Comparison of ENCODE assay signal across 1 cellular context in the genomic region with DNA sequence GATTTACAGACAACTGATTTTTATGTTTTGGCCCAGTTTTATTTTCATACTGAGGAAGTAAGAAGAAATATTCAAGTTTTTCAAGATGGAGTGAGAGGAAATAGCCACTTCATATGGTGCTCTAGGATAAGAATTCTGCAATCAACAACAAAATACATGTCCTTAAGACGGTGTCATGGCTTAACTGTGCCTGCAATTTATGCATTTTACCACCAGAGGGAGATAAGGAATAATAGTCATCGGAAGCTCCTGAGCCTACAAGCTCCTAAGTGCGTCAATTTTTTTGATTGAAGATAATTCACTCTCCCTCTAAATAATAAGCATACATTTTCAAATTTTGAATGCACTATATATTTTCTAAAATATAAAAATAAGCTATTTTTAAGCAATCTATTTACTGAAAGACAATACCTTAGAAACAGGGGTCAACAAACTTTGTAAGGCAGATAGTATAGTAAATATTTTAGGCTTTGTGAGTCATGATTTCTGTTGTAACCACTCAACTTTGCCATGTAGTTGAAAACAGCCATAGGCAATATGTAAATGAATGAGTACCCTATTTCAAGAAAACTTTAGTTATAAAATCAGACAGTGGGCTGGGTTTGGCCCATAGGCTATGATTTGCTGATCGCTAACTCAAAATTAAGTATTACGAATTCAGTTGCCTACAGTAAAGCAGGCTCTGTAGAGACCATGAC.
A peak's percentile ranks its signal among the peaks of the same experiment; 100 is the strongest.
TF ChIP-seq lines count a peak whose summit lies in the region.

No MANE protein-coding gene starts in this region.

TF ChIP-seq in K562, 482 proteins besides CTCF, POLR2A, EP300 and RAD21 (continued from another document and continues in another):
- TF ChIP-seq MGA (IDR thresholded peaks at IDR 0.05): no peak
- no peak for TF ChIP-seq ZNF282 (CRISPR knock-in tag; IDR thresholded peaks at IDR 0.05)
- TF ChIP-seq, protein P1, sequence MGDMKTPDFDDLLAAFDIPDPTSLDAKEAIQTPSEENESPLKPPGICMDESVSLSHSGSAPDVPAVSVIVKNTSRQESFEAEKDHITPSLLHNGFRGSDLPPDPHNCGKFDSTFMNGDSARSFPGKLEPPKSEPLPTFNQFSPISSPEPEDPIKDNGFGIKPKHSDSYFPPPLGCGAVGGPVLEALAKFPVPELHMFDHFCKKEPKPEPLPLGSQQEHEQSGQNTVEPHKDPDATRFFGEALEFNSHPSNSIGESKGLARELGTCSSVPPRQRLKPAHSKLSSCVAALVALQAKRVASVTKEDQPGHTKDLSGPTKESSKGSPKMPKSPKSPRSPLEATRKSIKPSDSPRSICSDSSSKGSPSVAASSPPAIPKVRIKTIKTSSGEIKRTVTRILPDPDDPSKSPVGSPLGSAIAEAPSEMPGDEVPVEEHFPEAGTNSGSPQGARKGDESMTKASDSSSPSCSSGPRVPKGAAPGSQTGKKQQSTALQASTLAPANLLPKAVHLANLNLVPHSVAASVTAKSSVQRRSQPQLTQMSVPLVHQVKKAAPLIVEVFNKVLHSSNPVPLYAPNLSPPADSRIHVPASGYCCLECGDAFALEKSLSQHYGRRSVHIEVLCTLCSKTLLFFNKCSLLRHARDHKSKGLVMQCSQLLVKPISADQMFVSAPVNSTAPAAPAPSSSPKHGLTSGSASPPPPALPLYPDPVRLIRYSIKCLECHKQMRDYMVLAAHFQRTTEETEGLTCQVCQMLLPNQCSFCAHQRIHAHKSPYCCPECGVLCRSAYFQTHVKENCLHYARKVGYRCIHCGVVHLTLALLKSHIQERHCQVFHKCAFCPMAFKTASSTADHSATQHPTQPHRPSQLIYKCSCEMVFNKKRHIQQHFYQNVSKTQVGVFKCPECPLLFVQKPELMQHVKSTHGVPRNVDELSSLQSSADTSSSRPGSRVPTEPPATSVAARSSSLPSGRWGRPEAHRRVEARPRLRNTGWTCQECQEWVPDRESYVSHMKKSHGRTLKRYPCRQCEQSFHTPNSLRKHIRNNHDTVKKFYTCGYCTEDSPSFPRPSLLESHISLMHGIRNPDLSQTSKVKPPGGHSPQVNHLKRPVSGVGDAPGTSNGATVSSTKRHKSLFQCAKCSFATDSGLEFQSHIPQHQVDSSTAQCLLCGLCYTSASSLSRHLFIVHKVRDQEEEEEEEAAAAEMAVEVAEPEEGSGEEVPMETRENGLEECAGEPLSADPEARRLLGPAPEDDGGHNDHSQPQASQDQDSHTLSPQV (IDR thresholded peaks at IDR 0.05): peak; percentile 60; the same call in 1 of the 2 replicates
- no peak for TF ChIP-seq NR2C2 (CRISPR knock-in tag; IDR thresholded peaks at IDR 0.05)
- TF ChIP-seq NR2C2 (tag; IDR thresholded peaks at IDR 0.05): peak; percentile 30; the same call in 1 of the 2 replicates
- peak; percentile 25 to 34; a peak in 2 of 4 replicates for TF ChIP-seq KDM1A (IDR thresholded peaks at IDR 0.05)
- TF ChIP-seq E2F6 (IDR thresholded peaks at IDR 0.05; ENCODE audit: borderline replicate concordance in 1 of 2, extremely low read depth in 1 of 2, insufficient read depth in 1 of 2, insufficient read length in 1 of 2, low read depth in 1 of 2, low read length in 1 of 2, poor library complexity in 1 of 2, severe bottlenecking in 1 of 2): no peak
- TF ChIP-seq RBM25 (IDR thresholded peaks at IDR 0.05; ENCODE audit: low read depth, low read length, severe bottlenecking): peak; percentile 30
- TF ChIP-seq, protein P2, sequence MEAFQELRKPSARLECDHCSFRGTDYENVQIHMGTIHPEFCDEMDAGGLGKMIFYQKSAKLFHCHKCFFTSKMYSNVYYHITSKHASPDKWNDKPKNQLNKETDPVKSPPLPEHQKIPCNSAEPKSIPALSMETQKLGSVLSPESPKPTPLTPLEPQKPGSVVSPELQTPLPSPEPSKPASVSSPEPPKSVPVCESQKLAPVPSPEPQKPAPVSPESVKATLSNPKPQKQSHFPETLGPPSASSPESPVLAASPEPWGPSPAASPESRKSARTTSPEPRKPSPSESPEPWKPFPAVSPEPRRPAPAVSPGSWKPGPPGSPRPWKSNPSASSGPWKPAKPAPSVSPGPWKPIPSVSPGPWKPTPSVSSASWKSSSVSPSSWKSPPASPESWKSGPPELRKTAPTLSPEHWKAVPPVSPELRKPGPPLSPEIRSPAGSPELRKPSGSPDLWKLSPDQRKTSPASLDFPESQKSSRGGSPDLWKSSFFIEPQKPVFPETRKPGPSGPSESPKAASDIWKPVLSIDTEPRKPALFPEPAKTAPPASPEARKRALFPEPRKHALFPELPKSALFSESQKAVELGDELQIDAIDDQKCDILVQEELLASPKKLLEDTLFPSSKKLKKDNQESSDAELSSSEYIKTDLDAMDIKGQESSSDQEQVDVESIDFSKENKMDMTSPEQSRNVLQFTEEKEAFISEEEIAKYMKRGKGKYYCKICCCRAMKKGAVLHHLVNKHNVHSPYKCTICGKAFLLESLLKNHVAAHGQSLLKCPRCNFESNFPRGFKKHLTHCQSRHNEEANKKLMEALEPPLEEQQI (IDR thresholded peaks at IDR 0.05): peak; percentile 92
- TF ChIP-seq POLR2H (tag; IDR thresholded peaks at IDR 0.05; ENCODE audit: low read depth): peak; percentile 60
- no peak for TF ChIP-seq CLOCK (CRISPR knock-in tag; IDR thresholded peaks at IDR 0.05; ENCODE audit: borderline replicate concordance)
- TF ChIP-seq CC2D1A (IDR thresholded peaks at IDR 0.05): peak; percentile 90
- peak in 1 of 2 experiments; percentile 98; a peak in 2 of 3 replicates for TF ChIP-seq CBX3 (IDR thresholded peaks at IDR 0.05; ENCODE audit: borderline replicate concordance in 1 of 2, low read length in 2 of 2)
- TF ChIP-seq CBX5 (IDR thresholded peaks at IDR 0.05; ENCODE audit: borderline replicate concordance, low read depth): peak; percentile 77; the same call in 1 of the 2 replicates
- 0 out of 2 replicates have a peak, but pooled peaks have one; percentile 7 for TF ChIP-seq ZNF707 (CRISPR knock-in tag; conservative IDR thresholded peaks at IDR 0.05)
- peak; percentile 49; the same call in 1 of the 2 replicates for TF ChIP-seq NBN (IDR thresholded peaks at IDR 0.05; ENCODE audit: low read depth)
- TF ChIP-seq ZNF280A (IDR thresholded peaks at IDR 0.05; ENCODE audit: low read depth, partially characterized antibody): peak; percentile 85
- TF ChIP-seq TEAD4 (IDR thresholded peaks at IDR 0.05; ENCODE audit: low read length): peak; percentile 20; the same call in 1 of the 2 replicates
- TF ChIP-seq TEAD4 (CRISPR knock-in tag; IDR thresholded peaks at IDR 0.05; ENCODE audit: borderline replicate concordance): no peak
- TF ChIP-seq MTA1 (IDR thresholded peaks at IDR 0.05; ENCODE audit: borderline replicate concordance): no peak
- 0 out of 4 replicates have a peak, but pooled peaks of 1 of the 2 experiments have one; percentile 6 for TF ChIP-seq RCOR1 (IDR thresholded peaks at IDR 0.05; ENCODE audit: borderline replicate concordance in 1 of 2, low read depth in 2 of 2, low read length in 2 of 2)
- no peak for TF ChIP-seq KDM2B (CRISPR knock-in tag; IDR thresholded peaks at IDR 0.05)
- TF ChIP-seq FOXM1 (IDR thresholded peaks at IDR 0.05; ENCODE audit: low read depth): peak; percentile 61; the same call in 1 of the 2 replicates
- TF ChIP-seq FOXM1 (CRISPR knock-in tag; IDR thresholded peaks at IDR 0.05; ENCODE audit: low read depth): no peak
- peak; percentile 43; the same call in 1 of the 2 replicates for TF ChIP-seq ARID1B (IDR thresholded peaks at IDR 0.05)
- no peak for TF ChIP-seq SRSF3 (IDR thresholded peaks at IDR 0.05; ENCODE audit: insufficient read depth, low read length)
- no peak for TF ChIP-seq KLF1 (tag; IDR thresholded peaks at IDR 0.05)
- no peak for TF ChIP-seq ELF2 (CRISPR knock-in tag; IDR thresholded peaks at IDR 0.05)
